8 cellular contexts compared by ENCODE assay signal in the genomic region with DNA sequence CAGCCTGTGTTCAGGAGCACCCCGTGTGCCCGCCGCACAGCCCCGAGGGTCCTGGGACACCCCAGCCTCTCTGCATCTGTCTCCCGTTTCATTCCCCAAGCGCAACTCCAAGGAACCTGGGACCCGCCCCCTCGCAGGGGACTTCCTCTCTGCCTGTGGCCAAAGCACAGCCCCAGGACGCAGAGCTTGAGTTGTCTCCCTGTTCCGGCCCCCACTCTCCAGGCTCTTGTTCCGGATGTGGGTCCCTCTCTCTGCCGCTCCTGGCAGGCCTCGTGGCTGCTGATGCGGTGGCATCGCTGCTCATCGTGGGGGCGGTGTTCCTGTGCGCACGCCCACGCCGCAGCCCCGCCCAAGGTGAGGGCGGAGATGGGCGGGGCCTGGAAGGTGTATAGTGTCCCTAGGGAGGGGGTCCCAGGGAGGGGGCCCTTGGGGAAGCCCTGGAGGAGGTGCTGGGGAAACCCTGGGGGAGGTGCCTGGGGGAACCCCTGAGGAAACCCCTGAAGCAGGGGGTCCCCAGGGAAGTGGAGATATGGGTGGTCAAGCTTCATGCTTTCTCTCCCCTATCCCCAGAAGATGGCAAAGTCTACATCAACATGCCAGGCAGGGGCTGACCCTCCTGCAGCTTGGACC. TPM values are rescaled to one million over a fixed set of nuclear protein-coding genes. Genes with fewer than 3 reads are reported as not detected.
DNase-seq lines count a peak whose midpoint lies in the region; ATAC-seq, FAIRE-seq and TF ChIP-seq lines count a peak whose summit lies in the region.

No MANE protein-coding gene starts in this region.

- H3K36me3 Mint-ChIP-seq in activated CD8-positive, alpha-beta T cell treated with anti-CD3 and anti-CD28 coated beads for 36 hours (ENCODE audit: low read depth) = peaks cover 17% of the 10 kb centered on the region
- H3K36me3 Mint-ChIP-seq in memory B cell = peaks cover 2% of the 10 kb centered on the region

- H3K27me3 Mint-ChIP-seq in activated CD8-positive, alpha-beta T cell treated with anti-CD3 and anti-CD28 coated beads for 36 hours = no peaks in the 10 kb centered on the region
- no peaks in the 10 kb centered on the region for H3K27me3 Mint-ChIP-seq in memory B cell

- TF ChIP-seq POLR2A in GM12892 (IDR thresholded peaks at IDR 0.05; ENCODE audit: low read depth, low read length) = peak; percentile 69; the same call in 1 of the 2 replicates

- H3K27ac Mint-ChIP-seq in activated CD8-positive, alpha-beta T cell treated with anti-CD3 and anti-CD28 coated beads for 36 hours = peak overlapping the region; percentile 96
- H3K27ac Mint-ChIP-seq in memory B cell = peak overlapping the region; percentile 98

- 2 to 3% methylated on average over 24 of the region's 24 CpGs for WGBS in ectodermal cell, 2 experiments

- TF ChIP-seq CTCF in activated CD8-positive, alpha-beta T cell treated with anti-CD3 and anti-CD28 coated beads for 36 hours (IDR thresholded peaks at IDR 0.05) = no peak

- H3K4me3 Mint-ChIP-seq in activated CD8-positive, alpha-beta T cell treated with anti-CD3 and anti-CD28 coated beads for 36 hours = peak overlapping the region; percentile 86
- H3K4me3 Mint-ChIP-seq in memory B cell = peak overlapping the region; percentile 88

- intact Hi-C loops in activated CD8-positive, alpha-beta T cell treated with anti-CD3 and anti-CD28 coated beads for 36 hours (cut with micrococcal nuclease) = loop anchor here (2.0 kb wide), 1 partner anchor 191 kb away; no protein-coding TSS in a partner anchor

- peaks cover 3% of the 10 kb centered on the region for H3K4me1 ChIP-seq in ectodermal cell (ENCODE audit: control insufficient read depth, insufficient read depth, low read length)

- no peaks in the 10 kb centered on the region for H3K36me3 ChIP-seq in ectodermal cell (ENCODE audit: control insufficient read depth, insufficient read depth, low read length)

- DNase-seq in GM12892 (ENCODE audit: insufficient read length) (peak; percentile 76), NCI-H774 (lab: John Stamatoyannopoulos, UW) (peak; percentile 54), memory B cell (ENCODE audit: low spot score in 2 of 2) (peak; percentile 96)
- DNase-seq in activated CD8-positive, alpha-beta T cell treated with anti-CD3 and anti-CD28 coated beads for 36 hours = peak; percentile 96
- DNase-seq in stimulated activated CD8-positive, alpha-beta memory T cell treated with anti-CD3 and anti-CD28 coated beads, Interleukin-15, amount 100 ng/mL, for 24 hours (ENCODE audit: low read depth) = peak; percentile 64

- CTCF ChIA-PET in activated CD8-positive, alpha-beta T cell treated with anti-CD3 and anti-CD28 coated beads for 36 hours (lab: Charles Lee) = interaction anchor here (0.8 to 3.3 kb wide), 3 partner anchors 18 to 27 kb away, joined by 3 to 12 read pairs (median 5); no protein-coding TSS in a partner anchor

- peak overlapping the region; percentile 29 for H3K4me3 ChIP-seq in ectodermal cell (ENCODE audit: insufficient read depth, low read depth, low read length)

- FAIRE-seq in GM12892 (lab: Jason Lieb, UNC) = peak; percentile 90

- H3K4me1 Mint-ChIP-seq in activated CD8-positive, alpha-beta T cell treated with anti-CD3 and anti-CD28 coated beads for 36 hours (ENCODE audit: low read depth) = peaks cover 43% of the 10 kb centered on the region
- H3K4me1 Mint-ChIP-seq in memory B cell = peaks cover 41% of the 10 kb centered on the region

- no peaks in the 10 kb centered on the region for H3K9me3 Mint-ChIP-seq in activated CD8-positive, alpha-beta T cell treated with anti-CD3 and anti-CD28 coated beads for 36 hours
- H3K9me3 Mint-ChIP-seq in memory B cell = no peaks in the 10 kb centered on the region

- no peaks in the 10 kb centered on the region for H3K9me3 ChIP-seq in ectodermal cell (ENCODE audit: control insufficient read depth, low read length)

- peaks cover 25% of the 10 kb centered on the region for H3K27me3 ChIP-seq in ectodermal cell (ENCODE audit: control insufficient read depth, insufficient read depth, low read length, poor library complexity, severe bottlenecking)

- H3K27ac ChIP-seq in ectodermal cell (ENCODE audit: insufficient read depth, low read depth, low read length, poor library complexity, severe bottlenecking) = no peak overlapping the region

- POLR2A ChIA-PET in activated CD8-positive, alpha-beta T cell treated with anti-CD3 and anti-CD28 coated beads for 36 hours (lab: Charles Lee) = interaction anchor here (0.6 to 1.2 kb wide), 10 partner anchors 8 to 304 kb away, joined by 3 to 4 read pairs (median 3); a partner anchor contains a TSS

- ATAC-seq in HG02938 (IDR thresholded peaks at IDR 0.05; ENCODE audit: unreplicated experiment) = peak; percentile 38
- ATAC-seq in activated CD8-positive, alpha-beta T cell treated with anti-CD3 and anti-CD28 coated beads for 36 hours = peak; percentile 56
- ATAC-seq in memory B cell (ENCODE audit: low read depth) = peak; percentile 54
- no peak for ATAC-seq in GM19455 (IDR thresholded peaks at IDR 0.05; ENCODE audit: unreplicated experiment)

RNA-seq across cellular contexts. Expression of a gene that starts 1.3 kb away (rescaled TPM):
- 16.9 TPM for polyA plus RNA-seq in GM12892 (2012; ENCODE audit: missing spikeins)
- 10 to 100 TPM; 57.1 to 72.0 TPM for total RNA-seq in activated CD8-positive, alpha-beta T cell treated with anti-CD3 and anti-CD28 coated beads for 36 hours
- not detected for polyA plus RNA-seq in ectodermal cell (2013, experiment 1 of 4)
- polyA plus RNA-seq in ectodermal cell (2013, experiment 2 of 4) = not detected
- polyA plus RNA-seq in ectodermal cell (2013, experiment 3 of 4) = not detected
- polyA plus RNA-seq in ectodermal cell (2013, experiment 4 of 4) = not detected

RNA-seq across cellular contexts. Expression of a gene that starts 3.3 kb away (rescaled TPM):
- polyA plus RNA-seq in GM12892 (2012; ENCODE audit: missing spikeins) = 17.1 TPM
- total RNA-seq in activated CD8-positive, alpha-beta T cell treated with anti-CD3 and anti-CD28 coated beads for 36 hours = 10 to 100 TPM; 80.8 to 81.2 TPM
- polyA plus RNA-seq in ectodermal cell (2013, experiment 1 of 4) = 6.9 TPM
- 8.1 TPM for polyA plus RNA-seq in ectodermal cell (2013, experiment 2 of 4)
- 5.7 TPM for polyA plus RNA-seq in ectodermal cell (2013, experiment 3 of 4)
- 10.5 TPM for polyA plus RNA-seq in ectodermal cell (2013, experiment 4 of 4)

RNA-seq across cellular contexts. Expression of a gene that starts 4.4 kb away (rescaled TPM):
- polyA plus RNA-seq in GM12892 (2012; ENCODE audit: missing spikeins) = not detected
- total RNA-seq in activated CD8-positive, alpha-beta T cell treated with anti-CD3 and anti-CD28 coated beads for 36 hours = 1 to 10 TPM in 1 of 2 experiments, under 1 TPM in 1; 0.81 to 1.5 TPM
- polyA plus RNA-seq in ectodermal cell (2013, experiment 1 of 4) = not detected
- polyA plus RNA-seq in ectodermal cell (2013, experiment 2 of 4) = not detected
- not detected for polyA plus RNA-seq in ectodermal cell (2013, experiment 3 of 4)
- polyA plus RNA-seq in ectodermal cell (2013, experiment 4 of 4) = not detected

RNA-seq across cellular contexts. Expression of a gene that starts 32.5 kb away (rescaled TPM):
- polyA plus RNA-seq in GM12892 (2012; ENCODE audit: missing spikeins) = 1.8 TPM
- total RNA-seq in activated CD8-positive, alpha-beta T cell treated with anti-CD3 and anti-CD28 coated beads for 36 hours = 1 to 10 TPM; 4.8 to 6.6 TPM
- polyA plus RNA-seq in ectodermal cell (2013, experiment 1 of 4) = 28.0 TPM
- polyA plus RNA-seq in ectodermal cell (2013, experiment 2 of 4) = 33.3 TPM
- polyA plus RNA-seq in ectodermal cell (2013, experiment 3 of 4) = 34.4 TPM
- polyA plus RNA-seq in ectodermal cell (2013, experiment 4 of 4) = 32.7 TPM

RNA-seq across cellular contexts. Expression of a gene that starts 35.3 kb away (rescaled TPM):
- polyA plus RNA-seq in GM12892 (2012; ENCODE audit: missing spikeins) = 0.53 TPM
- 1 to 10 TPM; 2.0 to 2.1 TPM for total RNA-seq in activated CD8-positive, alpha-beta T cell treated with anti-CD3 and anti-CD28 coated beads for 36 hours
- polyA plus RNA-seq in ectodermal cell (2013, experiment 1 of 4) = 259 TPM
- polyA plus RNA-seq in ectodermal cell (2013, experiment 2 of 4) = 250 TPM
- polyA plus RNA-seq in ectodermal cell (2013, experiment 3 of 4) = 227 TPM
- polyA plus RNA-seq in ectodermal cell (2013, experiment 4 of 4) = 275 TPM
